Comparison of ENCODE assay signal across 1 cellular context in genomic region chr5:10536511-10536910, GRCh38.
TF ChIP-seq lines count a peak whose summit lies in the region.

No MANE protein-coding gene starts in this region.

TF ChIP-seq in IMR-90, 13 proteins besides CTCF, POLR2A, EP300 and RAD21 (continued from another document):
- TF ChIP-seq SMC3 (IDR thresholded peaks at IDR 0.05; ENCODE audit: low read depth, low read length): no peak
- no peak for TF ChIP-seq BHLHE40 (IDR thresholded peaks at IDR 0.05; ENCODE audit: low read depth, low read length)
- TF ChIP-seq ELK1 (IDR thresholded peaks at IDR 0.05; ENCODE audit: borderline replicate concordance, low read depth, low read length): no peak
- TF ChIP-seq CHD1 (IDR thresholded peaks at IDR 0.05; ENCODE audit: low read depth, low read length): no peak
TF ChIP-seq in IMR-90: peak in this region for 0.
